In the genomic region with DNA sequence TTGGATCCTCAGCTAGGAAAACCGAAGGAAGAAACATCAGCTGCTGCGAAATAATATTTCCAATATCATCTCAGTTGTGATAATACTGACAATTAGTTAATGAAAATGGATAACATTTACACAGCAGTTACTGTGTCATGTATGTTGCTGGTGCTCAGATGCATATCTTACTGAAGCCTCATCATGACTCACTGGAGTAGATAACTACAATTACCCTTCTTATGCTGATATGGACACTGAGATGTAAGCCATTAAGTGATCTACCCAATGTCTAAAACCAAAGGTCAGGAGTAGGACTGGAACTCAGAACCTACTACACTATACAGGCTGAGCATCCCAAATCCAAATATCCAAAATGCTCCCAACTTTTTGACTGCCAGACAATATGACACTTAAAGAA, we compare ENCODE assay signal across 16 cellular contexts.
"Had no signal": no experiment of that assay in that cellular context is flagged by ENCODE, and none has a peak within 500 bp of the region (broad histone marks: within the 10 kb centered on the region; RNA-seq: fewer than 3 reads in every experiment).

No MANE protein-coding gene starts in this region.

- H3K4me3 ChIP-seq: coronary artery, heart right ventricle, left ventricle myocardium inferior, lung, tibial artery, upper lobe of left lung, uterus had no signal

- ATAC-seq: naive thymus-derived CD4-positive, alpha-beta T cell; sciatic nerve had no signal

- H3K27me3 Mint-ChIP-seq: naive thymus-derived CD4-positive, alpha-beta T cell had no signal

- H3K27ac ChIP-seq: coronary artery, heart right ventricle, left ventricle myocardium inferior, neutrophil, tibial artery, upper lobe of left lung, uterus had no signal

- H3K27me3 ChIP-seq: heart right ventricle, neutrophil, tibial artery, upper lobe of left lung, uterus had no signal

- H3K9me3 ChIP-seq: heart right ventricle, left ventricle myocardium inferior, neutrophil, tibial artery, upper lobe of left lung, uterus had no signal

- H3K9me3 Mint-ChIP-seq: naive thymus-derived CD4-positive, alpha-beta T cell had no signal

- H3K4me1 ChIP-seq: tibial artery, upper lobe of left lung, uterus had no signal

- DNase-seq: effector CD4-positive, alpha-beta T cell; heart right ventricle; hypothalamus; left ventricle myocardium inferior; mesendoderm; naive thymus-derived CD4-positive, alpha-beta T cell; stimulated activated naive CD4-positive, alpha-beta T cell treated with Interleukin-2 at 50 U/mL for 16 hours; tibial artery; upper lobe of left lung; uterus had no signal

- H3K36me3 ChIP-seq: uterus had no signal

- H3K4me3 Mint-ChIP-seq: naive thymus-derived CD4-positive, alpha-beta T cell had no signal

- FAIRE-seq: frontal cortex, keratinocyte had no signal
